ENCODE assay signal across 24 cellular contexts in genomic region chr6:108968746-108969316, GRCh38.
DNase-seq lines count a peak whose midpoint lies in the region; ATAC-seq, FAIRE-seq and TF ChIP-seq lines count a peak whose summit lies in the region.
"Had no signal": no experiment of that assay in that cellular context is flagged by ENCODE, and none has a peak within 500 bp of the region (broad histone marks: within the 10 kb centered on the region; RNA-seq: fewer than 3 reads in every experiment).

No MANE protein-coding gene starts in this region.

- H4K20me1 ChIP-seq in H1 (replicated peaks in 1 of 2; ENCODE audit: control insufficient read depth in 1 of 2, insufficient read depth in 2 of 2, low read length in 2 of 2): no peaks in the 10 kb centered on the region

- no peaks in the 10 kb centered on the region for H3K9me3 Mint-ChIP-seq in T-helper 2 cell treated with Interferon-gamma antibody and Interleukin-4, amounts not matched to agents 5 μg/mL and 100 μg/mL, for 36 hours
- H3K9me3 Mint-ChIP-seq: HFFc6, naive B cell had no signal

- H2BK5ac ChIP-seq in H1 (ENCODE audit: low read depth, low read length): no peak overlapping the region

- H3K27me3 ChIP-seq in right cardiac atrium (ENCODE audit: control insufficient read depth, insufficient read depth) (no peaks in the 10 kb centered on the region), H1 (replicated peaks in 1 of 4; ENCODE audit: control insufficient read depth in 3 of 4, extremely low read depth in 1 of 4, insufficient read depth in 3 of 4, low read length in 3 of 4) (no peaks in the 10 kb centered on the region), upper lobe of right lung (no peaks in the 10 kb centered on the region)
- H3K27me3 ChIP-seq: MG63, testis had no signal

- H3K79me2 ChIP-seq in H1 (ENCODE audit: control insufficient read depth in 1 of 2, insufficient read depth in 2 of 2, low read length in 2 of 2): no peaks in the 10 kb centered on the region

- no peak overlapping the region for H3K23ac ChIP-seq in H1 (ENCODE audit: insufficient read length)

- no peak overlapping the region for H2BK20ac ChIP-seq in H1 (ENCODE audit: low read length)

- CTCF ChIA-PET in H1 (lab: Charles Lee; ENCODE audit: partially characterized antibody): interaction anchor here (0.7 to 4.4 kb wide), 28 partner anchors 8 to 477 kb away, joined by 3 to 50 read pairs (median 4); no protein-coding TSS in a partner anchor

- DNase-seq in right cardiac atrium (no peak), Right ventricle myocardium inferior (ENCODE audit: missing footprints) (no peak), NOMO-1 treated with dmso at 0.1 percent for 144 hours (lab: John Stamatoyannopoulos, UW; ENCODE audit: unreplicated experiment) (peak; percentile 67), H1 (ENCODE audit: low read depth in 1 of 2, low spot score in 2 of 2) (no peak), upper lobe of right lung (no peak), OCI-M2 (lab: John Stamatoyannopoulos, UW; ENCODE audit: unreplicated experiment) (no peak)
- DNase-seq in T-helper 2 cell treated with Interferon-gamma antibody and Interleukin-4, amounts not matched to agents 5 μg/mL and 100 μg/mL, for 36 hours (ENCODE audit: low spot score): no peak
- DNase-seq: activated CD8-positive, alpha-beta T cell treated with anti-CD3 and anti-CD28 coated beads, Interleukin-2, amount 10 ng/mL, durations not matched to agents 7 days and 5 days; activated effector memory CD4-positive, alpha-beta T cell treated with anti-CD3 and anti-CD28 coated beads, Interleukin-2, amount 50 U/mL, for 16 hours; activated T-cell treated with anti-CD3 and anti-CD28 coated beads for 4 hours; head of caudate nucleus; HFFc6; left colon; MG63; naive B cell; NCI-H146; stimulated activated CD4-positive, alpha-beta T cell treated with anti-CD3 and anti-CD28 coated beads, Interleukin-12 subunit alpha, Interleukin-12 subunit beta, amount 100 ng/mL, for 4 hours; stimulated activated CD4-positive, alpha-beta T cell treated with anti-CD3 and anti-CD28 coated beads, Interleukin-4, amount 100 ng/mL, for 24 hours; stimulated activated naive CD4-positive, alpha-beta T cell; T-helper 9 cell; testis had no signal

- peaks cover 13% of the 10 kb centered on the region for H3K4me1 Mint-ChIP-seq in T-helper 2 cell treated with Interferon-gamma antibody and Interleukin-4, amounts not matched to agents 5 μg/mL and 100 μg/mL, for 36 hours (ENCODE audit: low read depth)

- H3K9ac ChIP-seq in H1 (replicated peaks in 1 of 4; ENCODE audit: extremely low read depth in 1 of 4, low read depth in 3 of 4, low read length in 3 of 4): no peak overlapping the region

- TF ChIP-seq CTCF in H1 (IDR thresholded peaks at IDR 0.05; ENCODE audit: control extremely low read depth in 1 of 3, insufficient read depth in 1 of 3, low read depth in 1 of 3, low read length in 3 of 3) (no peak), upper lobe of right lung (IDR thresholded peaks at IDR 0.05) (no peak)

- no peak for ATAC-seq in right cardiac atrium
- no peak for ATAC-seq in Right ventricle myocardium inferior
- peak; percentile 45 for ATAC-seq in upper lobe of right lung
- ATAC-seq in HG03045 (IDR thresholded peaks at IDR 0.05; ENCODE audit: unreplicated experiment): no peak
- ATAC-seq: activated CD8-positive, alpha-beta T cell treated with anti-CD3 and anti-CD28 coated beads, Interleukin-2, amount 10 ng/mL, durations not matched to agents 7 days and 5 days; left colon; SK-N-SH treated with all-trans-retinoic acid at 6 μM for 48 hours had no signal

- H3K14ac ChIP-seq in H1 (ENCODE audit: insufficient read length): no peak overlapping the region

- H3K36me3 ChIP-seq in H1 (ENCODE audit: control insufficient read depth in 2 of 4, insufficient read depth in 4 of 4, low read length in 3 of 4) (no peaks in the 10 kb centered on the region), upper lobe of right lung (no peaks in the 10 kb centered on the region)
- H3K36me3 ChIP-seq: MG63 had no signal

- H3K4me3 ChIP-seq in right cardiac atrium (ENCODE audit: low read length) (no peak overlapping the region), H1 (ENCODE audit: extremely low read depth in 1 of 4, insufficient read depth in 2 of 4, low read depth in 3 of 4, low read length in 4 of 4) (no peak overlapping the region), upper lobe of right lung (no peak overlapping the region)
- H3K4me3 ChIP-seq: MG63, testis had no signal

- no peak for TF ChIP-seq POLR2A in H1 (IDR thresholded peaks at IDR 0.05; ENCODE audit: control extremely low read depth in 1 of 2, low read depth in 2 of 2, low read length in 2 of 2)

- no peak overlapping the region for H4K91ac ChIP-seq in H1 (replicated peaks; ENCODE audit: insufficient read length, low read length)

- H3K27me3 Mint-ChIP-seq in T-helper 2 cell treated with Interferon-gamma antibody and Interleukin-4, amounts not matched to agents 5 μg/mL and 100 μg/mL, for 36 hours (ENCODE audit: low read depth): peaks cover 2% of the 10 kb centered on the region
- H3K27me3 Mint-ChIP-seq: naive B cell had no signal

- no peak overlapping the region for H2AK5ac ChIP-seq in H1 (ENCODE audit: low read depth, low read length)

- H3K18ac ChIP-seq in H1 (ENCODE audit: extremely low read depth, low read length): no peak overlapping the region

- H3K9me3 ChIP-seq in right cardiac atrium (ENCODE audit: control insufficient read depth, low read length) (no peaks in the 10 kb centered on the region), H1 (ENCODE audit: insufficient read depth in 2 of 2, low read depth in 1 of 2, low read length in 1 of 2) (no peaks in the 10 kb centered on the region), upper lobe of right lung (no peaks in the 10 kb centered on the region)
- H3K9me3 ChIP-seq: MG63, testis had no signal

- H3K56ac ChIP-seq in H1 (replicated peaks; ENCODE audit: insufficient read length, low read depth, low read length): no peak overlapping the region

- no peaks in the 10 kb centered on the region for H3K36me3 Mint-ChIP-seq in T-helper 2 cell treated with Interferon-gamma antibody and Interleukin-4, amounts not matched to agents 5 μg/mL and 100 μg/mL, for 36 hours (ENCODE audit: low read depth)
- H3K36me3 Mint-ChIP-seq: naive B cell had no signal

- H3K27ac ChIP-seq in right cardiac atrium (ENCODE audit: low read length) (peak overlapping the region; percentile 29), H1 (ENCODE audit: low read depth, low read length) (no peak overlapping the region), upper lobe of right lung (no peak overlapping the region)
- H3K27ac ChIP-seq: C4-2B had no signal

- H2BK15ac ChIP-seq in H1 (ENCODE audit: low read length): no peak overlapping the region

- no peak overlapping the region for H4K5ac ChIP-seq in H1 (ENCODE audit: insufficient read length, low read depth, low read length)

- H2BK12ac ChIP-seq in H1 (ENCODE audit: low read depth, low read length): no peak overlapping the region

- no peak for FAIRE-seq in H1 (lab: Jason Lieb, UNC)

- 0 out of 2 replicates have a peak overlapping the region, but pooled peaks have one; percentile 9 for H2AFZ ChIP-seq in H1 (ENCODE audit: low read length)

- peaks cover 6% of the 10 kb centered on the region for H3K4me1 ChIP-seq in right cardiac atrium (ENCODE audit: control insufficient read depth, insufficient read depth, low read length)
- peaks cover 0 to 8% (median 6%) of the 10 kb centered on the region in 4 experiments; a peak in 6 of 7 replicates for H3K4me1 ChIP-seq in H1 (replicated peaks in 1 of 4; ENCODE audit: control insufficient read depth in 3 of 4, insufficient read depth in 4 of 4, low read length in 3 of 4)
- peaks cover 14% of the 10 kb centered on the region for H3K4me1 ChIP-seq in upper lobe of right lung
- H3K4me1 ChIP-seq: testis had no signal

- H3K23me2 ChIP-seq in H1 (ENCODE audit: low read depth, low read length): no peaks in the 10 kb centered on the region

- intact Hi-C loops in right cardiac atrium (cut with DNase I) (no loop called here), Right ventricle myocardium inferior (cut with DNase I) (no loop called here), upper lobe of right lung (cut with DNase I) (no loop called here)

- H4K8ac ChIP-seq in H1 (ENCODE audit: extremely low read depth, insufficient read depth, low read length): no peak overlapping the region

- TF ChIP-seq EP300 in H1 (IDR thresholded peaks at IDR 0.05; ENCODE audit: borderline replicate concordance in 1 of 2, low read depth in 2 of 2, low read length in 2 of 2): no peak

- no peak overlapping the region for H3K4me3 Mint-ChIP-seq in T-helper 2 cell treated with Interferon-gamma antibody and Interleukin-4, amounts not matched to agents 5 μg/mL and 100 μg/mL, for 36 hours
- H3K4me3 Mint-ChIP-seq: activated CD8-positive, alpha-beta T cell treated with anti-CD3 and anti-CD28 coated beads, Interleukin-2, amount 10 ng/mL, durations not matched to agents 7 days and 5 days; HFFc6 had no signal

- no peak for TF ChIP-seq RAD21 in H1 (IDR thresholded peaks at IDR 0.05 in 1 of 2, conservative IDR thresholded peaks at IDR 0.05 in 1 of 2; ENCODE audit: low read depth in 2 of 2, low read length in 2 of 2)

- H2BK120ac ChIP-seq in H1 (replicated peaks; ENCODE audit: low read depth, low read length): no peak overlapping the region

- POLR2A ChIA-PET in H1 (lab: Charles Lee; ENCODE audit: partially characterized antibody): interaction anchor here (1.4 kb wide), 1 partner anchor 19 kb away, joined by 3 read pairs; no protein-coding TSS in a partner anchor

- WGBS in right cardiac atrium: 84% methylated on average over 7 of the region's 7 CpGs
- 83% methylated on average over 7 of the region's 7 CpGs; no CpG with 5 or more reads in 1 of the 2 experiments for WGBS in H1 (ENCODE audit: extremely low coverage in 1 of 2, insufficient coverage in 1 of 2, insufficient read length in 1 of 2, insufficient replicate concordance in 2 of 2, low coverage in 1 of 2, low lambda C conversion rate in 2 of 2, missing lambda C conversion rate in 1 of 2), 2 experiments

- H3K4me2 ChIP-seq in H1 (ENCODE audit: insufficient read depth in 1 of 2, low read depth in 2 of 2, low read length in 2 of 2): no peak overlapping the region

- H3K79me1 ChIP-seq in H1 (ENCODE audit: low read depth, low read length): no peaks in the 10 kb centered on the region

- no peak overlapping the region for H3K27ac Mint-ChIP-seq in T-helper 2 cell treated with Interferon-gamma antibody and Interleukin-4, amounts not matched to agents 5 μg/mL and 100 μg/mL, for 36 hours
- H3K27ac Mint-ChIP-seq: activated CD8-positive, alpha-beta T cell treated with anti-CD3 and anti-CD28 coated beads, Interleukin-2, amount 10 ng/mL, durations not matched to agents 7 days and 5 days; HFFc6 had no signal

- H3K4ac ChIP-seq in H1 (replicated peaks; ENCODE audit: insufficient read length, low read depth, low read length): no peak overlapping the region

TF ChIP-seq in H1, 55 proteins besides CTCF, POLR2A, EP300 and RAD21:
- no peak for TF ChIP-seq SAP30 (IDR thresholded peaks at IDR 0.05; ENCODE audit: insufficient read depth, insufficient replicate concordance, low read length)
TF ChIP-seq in H1: peak in this region for 0.
